In genomic region chr7:149624419-149625338, GRCh38 we compare ENCODE assay signal across 1 cellular context.
A peak's percentile ranks its signal among the peaks of the same experiment; 100 is the strongest.
TF ChIP-seq lines count a peak whose summit lies in the region.

No MANE protein-coding gene starts in this region.

TF ChIP-seq in SK-N-SH, 30 proteins besides CTCF, POLR2A, EP300 and RAD21 (continued from another document):
- TF ChIP-seq USF1 (IDR thresholded peaks at IDR 0.05; ENCODE audit: borderline replicate concordance, low read depth) (peak; percentile 75; the same call in 1 of the 2 replicates), FOXJ3 (CRISPR knock-in tag; IDR thresholded peaks at IDR 0.05) (no peak), ZBTB33 (IDR thresholded peaks at IDR 0.05; ENCODE audit: borderline replicate concordance, low read depth) (peak; percentile 49; the same call in 1 of the 2 replicates), IRF3 (IDR thresholded peaks at IDR 0.05; ENCODE audit: low read depth, low read length) (no peak), NFIC (IDR thresholded peaks at IDR 0.05; ENCODE audit: borderline replicate concordance) (peak; percentile 29; the same call in 1 of the 2 replicates), GABPA (IDR thresholded peaks at IDR 0.05; ENCODE audit: low read depth) (peak; percentile 71), RXRA (IDR thresholded peaks at IDR 0.05; ENCODE audit: borderline replicate concordance, low read depth) (peak; percentile 92), MEF2A (IDR thresholded peaks at IDR 0.05; ENCODE audit: borderline replicate concordance, low read depth) (no peak)
TF ChIP-seq in SK-N-SH: peak in this region for 18.
